In genomic region chr13:106369091-106369490, GRCh38 we compare ENCODE assay signal across 24 cellular contexts.
DNase-seq lines count a peak whose midpoint lies in the region; ATAC-seq and TF ChIP-seq lines count a peak whose summit lies in the region.
"Had no signal": no experiment of that assay in that cellular context is flagged by ENCODE, and none has a peak within 500 bp of the region (broad histone marks: within the 10 kb centered on the region; RNA-seq: fewer than 3 reads in every experiment).

No MANE protein-coding gene starts in this region.

- H3K27ac Mint-ChIP-seq in nephron progenitor cell, result peak overlapping the region; percentile 56
- no peak overlapping the region for H3K27ac Mint-ChIP-seq in CD14-positive monocyte
- H3K27ac Mint-ChIP-seq in activated naive CD8-positive, alpha-beta T cell treated with anti-CD3 and anti-CD28 coated beads for 36 hours, result no peak overlapping the region
- no peak overlapping the region for H3K27ac Mint-ChIP-seq in activated naive CD8-positive, alpha-beta T cell treated with anti-CD3 and anti-CD28 coated beads, Interleukin-2, amount 50 U/mL, for 24 hours
- H3K27ac Mint-ChIP-seq: CD8-positive, alpha-beta T cell; IgD-negative memory B cell had no signal

- H3K9me3 Mint-ChIP-seq in nephron progenitor cell, result peaks cover 26% of the 10 kb centered on the region
- peaks cover 0 to 9% (median 5%) of the 10 kb centered on the region in 7 donors for H3K9me3 Mint-ChIP-seq in CD14-positive monocyte
- peaks cover 1% of the 10 kb centered on the region for H3K9me3 Mint-ChIP-seq in activated naive CD8-positive, alpha-beta T cell treated with anti-CD3 and anti-CD28 coated beads for 36 hours
- no peaks in the 10 kb centered on the region for H3K9me3 Mint-ChIP-seq in activated naive CD8-positive, alpha-beta T cell treated with anti-CD3 and anti-CD28 coated beads, Interleukin-2, amount 50 U/mL, for 24 hours

- H3K27me3 ChIP-seq in WERI-Rb-1 (ENCODE audit: insufficient read depth, low read depth, severe bottlenecking), result no peaks in the 10 kb centered on the region
- H3K27me3 ChIP-seq in ectodermal cell (ENCODE audit: control insufficient read depth, insufficient read depth, low read length, poor library complexity, severe bottlenecking), result no peaks in the 10 kb centered on the region

- H3K27me3 Mint-ChIP-seq in nephron progenitor cell (ENCODE audit: low read depth, poor library complexity) (no peaks in the 10 kb centered on the region), CD14-positive monocyte (ENCODE audit: low read depth in 3 of 3) (peaks cover 0 to 10% (median 5%) of the 10 kb centered on the region in 3 donors)
- peaks cover 16% of the 10 kb centered on the region for H3K27me3 Mint-ChIP-seq in activated naive CD8-positive, alpha-beta T cell treated with anti-CD3 and anti-CD28 coated beads for 36 hours
- peaks cover 11% of the 10 kb centered on the region for H3K27me3 Mint-ChIP-seq in activated naive CD8-positive, alpha-beta T cell treated with anti-CD3 and anti-CD28 coated beads, Interleukin-2, amount 50 U/mL, for 24 hours

- H3K27ac ChIP-seq in WERI-Rb-1 (no peak overlapping the region), ectodermal cell (ENCODE audit: insufficient read depth, low read depth, low read length, poor library complexity, severe bottlenecking) (peak overlapping the region; percentile 4)
- H3K27ac ChIP-seq: KMS-11 had no signal

- H3K36me3 ChIP-seq in WERI-Rb-1 (no peaks in the 10 kb centered on the region), ectodermal cell (ENCODE audit: control insufficient read depth, insufficient read depth, low read length) (no peaks in the 10 kb centered on the region)

- H3K9me3 ChIP-seq in WERI-Rb-1 (ENCODE audit: severe bottlenecking), result peaks cover 4% of the 10 kb centered on the region
- H3K9me3 ChIP-seq in ectodermal cell (ENCODE audit: control insufficient read depth, low read length), result peaks cover 2% of the 10 kb centered on the region

- DNase-seq in WERI-Rb-1, result peak; percentile 38
- DNase-seq in nephron progenitor cell, result no peak
- no peak for DNase-seq in CD14-positive monocyte (ENCODE audit: low spot score)
- DNase-seq in activated naive CD8-positive, alpha-beta T cell treated with anti-CD3 and anti-CD28 coated beads for 36 hours, result no peak
- no peak for DNase-seq in NCI-H69 (lab: John Stamatoyannopoulos, UW)
- no peak for DNase-seq in activated naive CD8-positive, alpha-beta T cell treated with anti-CD3 and anti-CD28 coated beads, Interleukin-2, amount 50 U/mL, for 24 hours
- DNase-seq: C1 segment of cervical spinal cord; Caco-2; CD8-positive, alpha-beta T cell; DND-41; HCEC 1CT; MM.1S; NCI-H1417 treated with DMSO at 0.1 percent for 48 hours; NCI-H1694 treated with DMSO at 0.1 percent for 48 hours; NCI-H2081 treated with DMSO at 0.1 percent for 48 hours; NCI-H2171; NCI-H226; NCI-H510A; NK-92 treated with Interleukin-12 subunit alpha and Interleukin-12 subunit beta, amount 100 ng/mL, for 24 hours; PC-3; SK-N-SH had no signal

- no peak overlapping the region for H3K4me3 Mint-ChIP-seq in nephron progenitor cell
- H3K4me3 Mint-ChIP-seq in CD14-positive monocyte, result peak overlapping the region in 1 of 2 donors; percentile 9
- no peak overlapping the region for H3K4me3 Mint-ChIP-seq in activated naive CD8-positive, alpha-beta T cell treated with anti-CD3 and anti-CD28 coated beads for 36 hours
- no peak overlapping the region for H3K4me3 Mint-ChIP-seq in activated naive CD8-positive, alpha-beta T cell treated with anti-CD3 and anti-CD28 coated beads, Interleukin-2, amount 50 U/mL, for 24 hours
- H3K4me3 Mint-ChIP-seq: CD8-positive, alpha-beta T cell; IgD-negative memory B cell had no signal

- TF ChIP-seq CTCF in WERI-Rb-1 (IDR thresholded peaks at IDR 0.05; ENCODE audit: low read depth, low read length), result no peak
- no peak for TF ChIP-seq CTCF in nephron progenitor cell (IDR thresholded peaks at IDR 0.05)
- no peak for TF ChIP-seq CTCF in CD14-positive monocyte (IDR thresholded peaks at IDR 0.05)

- H3K4me1 Mint-ChIP-seq in nephron progenitor cell (peaks cover 54% of the 10 kb centered on the region), CD14-positive monocyte (no peaks in the 10 kb centered on the region)
- peaks cover 3% of the 10 kb centered on the region for H3K4me1 Mint-ChIP-seq in activated naive CD8-positive, alpha-beta T cell treated with anti-CD3 and anti-CD28 coated beads for 36 hours
- H3K4me1 Mint-ChIP-seq in activated naive CD8-positive, alpha-beta T cell treated with anti-CD3 and anti-CD28 coated beads, Interleukin-2, amount 50 U/mL, for 24 hours, result no peaks in the 10 kb centered on the region

- peaks cover 21% of the 10 kb centered on the region for H3K4me1 ChIP-seq in ectodermal cell (ENCODE audit: control insufficient read depth, insufficient read depth, low read length)

- 47 to 52% methylated on average over 5 of the region's 6 CpGs for WGBS in ectodermal cell, 2 experiments

- no peak for ATAC-seq in activated naive CD8-positive, alpha-beta T cell treated with anti-CD3 and anti-CD28 coated beads, Interleukin-2, amount 50 U/mL, for 24 hours
- ATAC-seq: CD8-positive, alpha-beta T cell; PC-3 had no signal

- intact Hi-C loops in CD14-positive monocyte (cut with micrococcal nuclease), result no loop called here

- peaks cover 17% of the 10 kb centered on the region for H3K36me3 Mint-ChIP-seq in nephron progenitor cell (ENCODE audit: low read depth)
- H3K36me3 Mint-ChIP-seq in CD14-positive monocyte, result no peaks in the 10 kb centered on the region
- H3K36me3 Mint-ChIP-seq in activated naive CD8-positive, alpha-beta T cell treated with anti-CD3 and anti-CD28 coated beads for 36 hours, result no peaks in the 10 kb centered on the region
- no peaks in the 10 kb centered on the region for H3K36me3 Mint-ChIP-seq in activated naive CD8-positive, alpha-beta T cell treated with anti-CD3 and anti-CD28 coated beads, Interleukin-2, amount 50 U/mL, for 24 hours (ENCODE audit: low read depth)
- H3K36me3 Mint-ChIP-seq: CD8-positive, alpha-beta T cell had no signal

- H3K4me3 ChIP-seq in WERI-Rb-1 (ENCODE audit: low read depth, low read length) (no peak overlapping the region), ectodermal cell (ENCODE audit: insufficient read depth, low read depth, low read length) (no peak overlapping the region)
